Comparison of ENCODE assay signal across 8 cellular contexts in genomic region chr9:4985376-4986266, GRCh38. TPM values are rescaled to one million over a fixed set of nuclear protein-coding genes. Genes with fewer than 3 reads are reported as not detected.
DNase-seq lines count a peak whose midpoint lies in the region; ATAC-seq and TF ChIP-seq lines count a peak whose summit lies in the region.

No MANE protein-coding gene starts in this region.

- no peak for TF ChIP-seq CTCF in GM12875 (IDR thresholded peaks at IDR 0.05; ENCODE audit: borderline replicate concordance, insufficient read depth, low read depth, low read length)
- no peak for TF ChIP-seq CTCF in gastroesophageal sphincter (IDR thresholded peaks at IDR 0.05)
- peak; percentile 20 for TF ChIP-seq CTCF in neural cell (IDR thresholded peaks at IDR 0.05; ENCODE audit: poor library complexity, severe bottlenecking)

- peak overlapping the region; percentile 75 for H3K4me3 ChIP-seq in GM12875 (ENCODE audit: low read depth, low read length)
- peak overlapping the region; percentile 77 for H3K4me3 ChIP-seq in NT2/D1 (ENCODE audit: insufficient read length, low read depth)
- H3K4me3 ChIP-seq in gastroesophageal sphincter: peak overlapping the region; percentile 71 to 97
- peak overlapping the region; percentile 84 for H3K4me3 ChIP-seq in neural cell (ENCODE audit: low read length)

- peak overlapping the region; percentile 92 for H3K9ac ChIP-seq in NT2/D1 (ENCODE audit: insufficient read length, low read depth)
- H3K9ac ChIP-seq in neural cell (ENCODE audit: low read length): peak overlapping the region; percentile 79

- peak overlapping the region; percentile 70 for H2AFZ ChIP-seq in neural cell (ENCODE audit: low read depth, low read length)

- peaks cover 11% of the 10 kb centered on the region for H3K79me2 ChIP-seq in neural cell (replicated peaks; ENCODE audit: insufficient read depth, low read length)

- TF ChIP-seq RAD21 in neural cell (conservative IDR thresholded peaks at IDR 0.05): no peak

- 0% methylated on average over 8 to 18 of the region's 44 CpGs for WGBS in gastroesophageal sphincter (ENCODE audit: low coverage in 1 of 2), 2 donors

- H3K9me3 ChIP-seq in NT2/D1 (ENCODE audit: insufficient read depth, low read length) (no peaks in the 10 kb centered on the region), gastroesophageal sphincter (no peaks in the 10 kb centered on the region), neural cell (ENCODE audit: low read length) (no peaks in the 10 kb centered on the region)

- no peaks in the 10 kb centered on the region for H3K9me3 Mint-ChIP-seq in activated naive CD4-positive, alpha-beta T cell treated with anti-CD3 and anti-CD28 coated beads, Interleukin-2, amount 10 ng/mL, durations not matched to agents 7 days and 5 days

- H3K27ac Mint-ChIP-seq in activated naive CD4-positive, alpha-beta T cell treated with anti-CD3 and anti-CD28 coated beads, Interleukin-2, amount 10 ng/mL, durations not matched to agents 7 days and 5 days: peak overlapping the region; percentile 99

- DNase-seq in NT2/D1 (ENCODE audit: low read depth, low spot score) (peak; percentile 33), OCI-M2 (lab: John Stamatoyannopoulos, UW; ENCODE audit: unreplicated experiment) (no peak), GM19240 (ENCODE audit: insufficient read length, low spot score) (no peak)
- peak; percentile 63 for DNase-seq in activated naive CD4-positive, alpha-beta T cell treated with anti-CD3 and anti-CD28 coated beads, Interleukin-2, amount 10 ng/mL, durations not matched to agents 7 days and 5 days

- no peaks in the 10 kb centered on the region for H4K20me1 ChIP-seq in neural cell (ENCODE audit: insufficient read depth)

- peaks cover 15% of the 10 kb centered on the region for H3K36me3 Mint-ChIP-seq in activated naive CD4-positive, alpha-beta T cell treated with anti-CD3 and anti-CD28 coated beads, Interleukin-2, amount 10 ng/mL, durations not matched to agents 7 days and 5 days

- H3K27me3 ChIP-seq in NT2/D1 (ENCODE audit: insufficient read depth, insufficient read length) (peaks cover 7% of the 10 kb centered on the region), gastroesophageal sphincter (no peaks in the 10 kb centered on the region), neural cell (ENCODE audit: insufficient read depth, low read depth, low read length) (no peaks in the 10 kb centered on the region)

- no peaks in the 10 kb centered on the region for H3K9me2 ChIP-seq in neural cell (ENCODE audit: insufficient read depth, low read length)

- ATAC-seq in HG03060 (IDR thresholded peaks at IDR 0.05; ENCODE audit: low read depth, unreplicated experiment): peak; percentile 14
- ATAC-seq in gastroesophageal sphincter: no peak

- peak overlapping the region; percentile 62 for H3K4me2 ChIP-seq in neural cell (ENCODE audit: low read length)

- peaks cover 12% of the 10 kb centered on the region for H3F3A ChIP-seq in neural cell (ENCODE audit: insufficient read depth, low read length, poor library complexity, severe bottlenecking)

- no peak overlapping the region for H3K4me3 Mint-ChIP-seq in activated naive CD4-positive, alpha-beta T cell treated with anti-CD3 and anti-CD28 coated beads, Interleukin-2, amount 10 ng/mL, durations not matched to agents 7 days and 5 days

- TF ChIP-seq EP300 in gastroesophageal sphincter (IDR thresholded peaks at IDR 0.05) (no peak), neural cell (conservative IDR thresholded peaks at IDR 0.05; ENCODE audit: poor library complexity, severe bottlenecking) (no peak)

- H3K36me3 ChIP-seq in NT2/D1 (ENCODE audit: insufficient read depth, insufficient read length, low read length) (no peaks in the 10 kb centered on the region), gastroesophageal sphincter (no peaks in the 10 kb centered on the region), neural cell (ENCODE audit: insufficient read depth, low read length) (no peaks in the 10 kb centered on the region)

- CTCF ChIA-PET in activated naive CD4-positive, alpha-beta T cell treated with anti-CD3 and anti-CD28 coated beads, Interleukin-2, amount 10 ng/mL, durations not matched to agents 7 days and 5 days (lab: Charles Lee): interaction anchor here (0.6 to 2.3 kb wide), 11 partner anchors 8 to 226 kb away, joined by 3 to 16 read pairs (median 3); partner anchors contain the start of gene RCL1

- no peaks in the 10 kb centered on the region for H3K27me3 Mint-ChIP-seq in activated naive CD4-positive, alpha-beta T cell treated with anti-CD3 and anti-CD28 coated beads, Interleukin-2, amount 10 ng/mL, durations not matched to agents 7 days and 5 days

- no peak for TF ChIP-seq POLR2A in gastroesophageal sphincter (IDR thresholded peaks at IDR 0.05)

- H3K4me1 Mint-ChIP-seq in activated naive CD4-positive, alpha-beta T cell treated with anti-CD3 and anti-CD28 coated beads, Interleukin-2, amount 10 ng/mL, durations not matched to agents 7 days and 5 days: peaks cover 37% of the 10 kb centered on the region

- H3K4me1 ChIP-seq in NT2/D1 (ENCODE audit: insufficient read depth, insufficient read length): no peaks in the 10 kb centered on the region
- peaks cover 11 to 60% (median 28%) of the 10 kb centered on the region in 3 donors for H3K4me1 ChIP-seq in gastroesophageal sphincter

- peak overlapping the region; percentile 84 to 99 (median 98) for H3K27ac ChIP-seq in gastroesophageal sphincter
- H3K27ac ChIP-seq in neural cell (ENCODE audit: low read length): peak overlapping the region; percentile 82

TF ChIP-seq in neural cell, 6 proteins besides CTCF, POLR2A, EP300 and RAD21:
- peak; percentile 62 for TF ChIP-seq REST (IDR thresholded peaks at IDR 0.05; ENCODE audit: borderline replicate concordance)
- TF ChIP-seq MXI1 (conservative IDR thresholded peaks at IDR 0.05; ENCODE audit: poor library complexity, severe bottlenecking): peak; percentile 44
- TF ChIP-seq POLR2AphosphoS5 (IDR thresholded peaks at IDR 0.05): peak; percentile 61
- TF ChIP-seq SMC3 (conservative IDR thresholded peaks at IDR 0.05; ENCODE audit: poor library complexity): no peak
- TF ChIP-seq EZH2 (IDR thresholded peaks at IDR 0.05; ENCODE audit: borderline replicate concordance, insufficient read depth, low read length, poor library complexity, severe bottlenecking): no peak
- TF ChIP-seq TAF1 (IDR thresholded peaks at IDR 0.05; ENCODE audit: low read depth): no peak

RNA-seq across cellular contexts. Expression of gene JAK2, which starts 0.5 kb away (rescaled TPM):
- 10 to 100 TPM; 29.9 to 45.5 (median 35.8) TPM for total RNA-seq in gastroesophageal sphincter
- polyA plus RNA-seq in neural cell: 16.9 and 19.7 TPM in 2 replicates
- 40.9 and 46.4 TPM in 2 replicates for polyA minus RNA-seq in neural cell

Comparison
In these comparisons a context has a peak if more than half of its experiments do, and no peak if none do; other contexts are left out.
1. DNase-seq: peak in NT2/D1 (single experiment) and activated naive CD4-positive, alpha-beta T cell treated with anti-CD3 and anti-CD28 coated beads, Interleukin-2, amount 10 ng/mL, durations not matched to agents 7 days and 5 days (single experiment); none in OCI-M2 (single experiment) and GM19240 (single experiment).
2. Peak in every context shown above with its lines, with median percentiles within 50 percentile points of each other: H3K4me3 ChIP-seq.